8 cellular contexts compared by ENCODE assay signal in the genomic region with DNA sequence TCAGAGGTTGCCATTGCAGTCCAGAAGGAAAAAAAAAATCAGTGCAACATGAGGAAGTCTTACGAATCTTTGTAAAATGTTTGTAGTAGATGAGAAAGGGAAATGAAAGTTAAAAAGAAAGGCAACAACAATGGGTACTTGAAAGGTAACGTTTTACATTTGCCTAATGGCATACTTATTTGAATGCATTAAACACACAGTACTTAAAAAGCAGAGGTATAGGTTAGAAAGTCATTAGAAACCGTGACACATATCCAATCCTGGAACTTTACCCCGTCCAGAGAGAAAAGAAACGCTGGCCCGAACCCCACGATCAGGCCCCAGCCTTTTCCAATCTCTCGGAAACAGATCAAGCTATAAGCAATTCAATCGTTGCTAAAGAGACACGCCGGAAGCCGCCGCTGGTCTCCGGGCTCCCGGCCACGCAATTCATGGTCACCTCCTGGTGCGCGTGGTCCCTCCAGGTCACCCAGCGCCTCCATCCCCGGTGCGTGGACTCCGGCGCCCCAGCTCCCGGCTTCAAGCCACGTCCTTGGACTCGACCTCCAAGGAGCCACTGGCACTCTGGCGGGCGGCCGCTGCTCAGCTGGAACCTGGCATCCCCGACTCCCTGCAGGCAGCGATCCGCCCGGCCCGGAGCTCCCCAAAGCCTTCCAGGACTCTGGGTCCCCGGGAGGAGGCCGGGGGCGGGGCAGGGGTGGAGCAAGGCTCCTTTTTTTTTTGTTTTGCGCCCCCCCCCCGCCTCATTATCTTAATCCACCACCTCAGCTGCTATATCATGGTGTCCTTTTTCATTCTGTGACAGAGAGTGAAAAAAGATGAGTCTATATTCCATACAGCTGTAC. TPM values are rescaled to one million over a fixed set of nuclear protein-coding genes. Genes with fewer than 3 reads are reported as not detected.
DNase-seq lines count a peak whose midpoint lies in the region; ATAC-seq and TF ChIP-seq lines count a peak whose summit lies in the region.

SLC18B1 (minus strand) TSS at position 663 of the 845 bp plus-strand sequence; CDS start at position 482, 181 bp downstream.

- no peak within 1 kb of the TSS for H3K4me3 Mint-ChIP-seq in activated T-cell treated with anti-CD3 and anti-CD28 coated beads, Interleukin-2, amount 50 U/mL, for 72 hours

- no peaks in the 10 kb centered on the region for H3K36me3 Mint-ChIP-seq in activated T-cell treated with anti-CD3 and anti-CD28 coated beads, Interleukin-2, amount 50 U/mL, for 72 hours (ENCODE audit: insufficient read depth in 2 of 2)

- no peak for TF ChIP-seq POLR2A in esophagus squamous epithelium (IDR thresholded peaks at IDR 0.05)

- H3K4me1 ChIP-seq in esophagus squamous epithelium (peaks cover 0 to 13% (median 0%) of the 10 kb centered on the region in 3 donors), mucosa of stomach (ENCODE audit: control insufficient read depth, insufficient read depth, low read length) (no peaks in the 10 kb centered on the region)

- H3K27me3 ChIP-seq in esophagus squamous epithelium, result no peaks in the 10 kb centered on the region
- H3K27me3 ChIP-seq in mucosa of stomach (ENCODE audit: control insufficient read depth, insufficient read depth, low read length), result no peaks in the 10 kb centered on the region

- H3K36me3 ChIP-seq in esophagus squamous epithelium (peaks cover 0 to 20% (median 0%) of the 10 kb centered on the region in 3 donors), mucosa of stomach (ENCODE audit: control insufficient read depth, insufficient read depth, low read length) (peaks cover 4% of the 10 kb centered on the region)

- intact Hi-C loops in esophagus squamous epithelium (cut with DNase I), result loop anchor here (10.0 kb wide), 1 partner anchor 133 kb away; no protein-coding TSS in a partner anchor

- peak within 1 kb of the TSS in 3 of 4 donors; percentile 75 to 86 (median 80) for H3K4me3 ChIP-seq in esophagus squamous epithelium
- H3K4me3 ChIP-seq in mucosa of stomach (ENCODE audit: low read length), result peak within 1 kb of the TSS; percentile 78

- H3K4me1 Mint-ChIP-seq in activated T-cell treated with anti-CD3 and anti-CD28 coated beads, Interleukin-2, amount 50 U/mL, for 72 hours (ENCODE audit: low read depth), result peaks cover 6% of the 10 kb centered on the region

- no peak for TF ChIP-seq CTCF in esophagus squamous epithelium (IDR thresholded peaks at IDR 0.05)

- DNase-seq in stimulated activated CD4-positive, alpha-beta T cell treated with anti-CD3 and anti-CD28 coated beads, Interleukin-12 subunit alpha, Interleukin-12 subunit beta, amount 100 ng/mL, for 4 hours, result peak; percentile 53
- DNase-seq in stimulated activated CD4-positive, alpha-beta T cell treated with anti-CD3 and anti-CD28 coated beads, Interleukin-2, amount 100 ng/mL, for 48 hours, result no peak
- DNase-seq in NCI-H69 (lab: John Stamatoyannopoulos, UW) (peak; percentile 88), esophagus squamous epithelium (lab: John Stamatoyannopoulos, UW) (no peak)
- peak; percentile 49 to 66 for DNase-seq in activated T-cell treated with anti-CD3 and anti-CD28 coated beads, Interleukin-2, amount 50 U/mL, for 72 hours

- H3K27ac Mint-ChIP-seq in activated T-cell treated with anti-CD3 and anti-CD28 coated beads, Interleukin-2, amount 50 U/mL, for 72 hours, result peak within 1 kb of the TSS; percentile 83

- H3K9me3 ChIP-seq in esophagus squamous epithelium (no peaks in the 10 kb centered on the region), mucosa of stomach (ENCODE audit: control insufficient read depth, low read length) (no peaks in the 10 kb centered on the region)

- no peak within 1 kb of the TSS for H3K27ac ChIP-seq in esophagus squamous epithelium
- peak within 1 kb of the TSS; percentile 40 for H3K27ac ChIP-seq in temporal lobe (ENCODE audit: low read depth, low read length)

- 0 to 1% methylated on average over 14 to 20 of the region's 39 CpGs for WGBS in esophagus squamous epithelium, 2 donors

- peak within 1 kb of the TSS; percentile 83 for H3K9ac ChIP-seq in mucosa of stomach (ENCODE audit: low read length)

- ATAC-seq in HG02852 (IDR thresholded peaks at IDR 0.05; ENCODE audit: unreplicated experiment), result peak; percentile 56
- ATAC-seq in activated T-cell treated with anti-CD3 and anti-CD28 coated beads, Interleukin-2, amount 50 U/mL, for 72 hours (replicated peaks in 1 of 2), result peak; percentile 66 to 77

- H3K27me3 Mint-ChIP-seq in activated T-cell treated with anti-CD3 and anti-CD28 coated beads, Interleukin-2, amount 50 U/mL, for 72 hours (ENCODE audit: low read depth), result no peaks in the 10 kb centered on the region

- no peaks in the 10 kb centered on the region for H3K9me3 Mint-ChIP-seq in activated T-cell treated with anti-CD3 and anti-CD28 coated beads, Interleukin-2, amount 50 U/mL, for 72 hours

RNA-seq across cellular contexts. Expression of gene SLC18B1, which starts in this region (rescaled TPM):
- total RNA-seq in activated T-cell treated with anti-CD3 and anti-CD28 coated beads, Interleukin-2, amount 50 U/mL, for 72 hours, result 1 to 10 TPM; 5.1 to 6.9 TPM
- total RNA-seq in esophagus squamous epithelium (10 to 100 TPM; 11.2 to 28.7 (median 16.8) TPM), temporal lobe (10.8 TPM)

Comparison
In these comparisons a context has a peak if more than half of its experiments do, and no peak if none do; other contexts are left out.
1. DNase-seq: peak in stimulated activated CD4-positive, alpha-beta T cell treated with anti-CD3 and anti-CD28 coated beads, Interleukin-12 subunit alpha, Interleukin-12 subunit beta, amount 100 ng/mL, for 4 hours (single experiment), NCI-H69 (single experiment) and activated T-cell treated with anti-CD3 and anti-CD28 coated beads, Interleukin-2, amount 50 U/mL, for 72 hours (2 of 2); none in stimulated activated CD4-positive, alpha-beta T cell treated with anti-CD3 and anti-CD28 coated beads, Interleukin-2, amount 100 ng/mL, for 48 hours (0 of 2) and esophagus squamous epithelium (single experiment).